11 cellular contexts compared by ENCODE assay signal in genomic region chr11:44243633-44244343, GRCh38.
DNase-seq lines count a peak whose midpoint lies in the region; ATAC-seq and TF ChIP-seq lines count a peak whose summit lies in the region.
"Had no signal": no experiment of that assay in that cellular context is flagged by ENCODE, and none has a peak within 500 bp of the region (broad histone marks: within the 10 kb centered on the region; RNA-seq: fewer than 3 reads in every experiment).

No MANE protein-coding gene starts in this region.

- H3K27ac Mint-ChIP-seq in osteocyte (ENCODE audit: unreplicated experiment), result peak overlapping the region; percentile 11
- H3K27ac Mint-ChIP-seq: stimulated activated memory B cell treated with anti-CD40 and anti-IgM and Interleukin-4, amounts not matched to agents 10 μg/mL and 1 μg/mL and 100 μg/mL, for 72 hours; T-helper 1 cell treated with Interleukin-12 subunit alpha and Interleukin-12 subunit beta and Interleukin-4 antibody, amounts not matched to agents 30 μg/mL and 1 μg/mL, for 36 hours had no signal

- H3K4me1 ChIP-seq in GM23248 (ENCODE audit: insufficient read depth), result peaks cover 51% of the 10 kb centered on the region
- peaks cover 74% of the 10 kb centered on the region for H3K4me1 ChIP-seq in SJCRH30

- H3K79me2 ChIP-seq in GM23248 (ENCODE audit: insufficient read depth), result no peaks in the 10 kb centered on the region

- H3K27me3 Mint-ChIP-seq in osteocyte (ENCODE audit: unreplicated experiment), result no peaks in the 10 kb centered on the region
- H3K27me3 Mint-ChIP-seq: stimulated activated memory B cell treated with anti-CD40 and anti-IgM and Interleukin-4, amounts not matched to agents 10 μg/mL and 1 μg/mL and 100 μg/mL, for 72 hours had no signal

- no peak overlapping the region for H3K9ac ChIP-seq in GM23248

- H3K9me3 ChIP-seq in GM23248 (ENCODE audit: low read depth) (no peaks in the 10 kb centered on the region), SJCRH30 (replicated peaks) (no peaks in the 10 kb centered on the region)

- in situ Hi-C loops in GM23248 (cut with MboI), result no loop called here

- TF ChIP-seq CTCF in fibroblast of pulmonary artery (IDR thresholded peaks at IDR 0.05; ENCODE audit: low read length, missing control alignments), result no peak
- TF ChIP-seq CTCF in osteocyte (IDR thresholded peaks at IDR 0.05), result no peak

- peak overlapping the region; percentile 74 for H3K4me2 ChIP-seq in GM23248 (ENCODE audit: unreplicated experiment)

- H3K9me3 Mint-ChIP-seq in osteocyte (ENCODE audit: unreplicated experiment), result no peaks in the 10 kb centered on the region
- H3K9me3 Mint-ChIP-seq: stimulated activated memory B cell treated with anti-CD40 and anti-IgM and Interleukin-4, amounts not matched to agents 10 μg/mL and 1 μg/mL and 100 μg/mL, for 72 hours; T-helper 1 cell treated with Interleukin-12 subunit alpha and Interleukin-12 subunit beta and Interleukin-4 antibody, amounts not matched to agents 30 μg/mL and 1 μg/mL, for 36 hours had no signal

- H3K4me3 ChIP-seq in GM23248 (no peak overlapping the region), SJCRH30 (no peak overlapping the region), fibroblast of pulmonary artery (replicated peaks; ENCODE audit: low read depth, low read length) (no peak overlapping the region)

- H3K9me2 ChIP-seq in GM23248 (ENCODE audit: insufficient read depth), result no peaks in the 10 kb centered on the region

- H3K4me1 Mint-ChIP-seq in osteocyte (ENCODE audit: unreplicated experiment), result peaks cover 50% of the 10 kb centered on the region
- H3K4me1 Mint-ChIP-seq: stimulated activated memory B cell treated with anti-CD40 and anti-IgM and Interleukin-4, amounts not matched to agents 10 μg/mL and 1 μg/mL and 100 μg/mL, for 72 hours had no signal

- ATAC-seq in HG03460 (IDR thresholded peaks at IDR 0.05; ENCODE audit: unreplicated experiment) (no peak), HG03139 (IDR thresholded peaks at IDR 0.05; ENCODE audit: unreplicated experiment) (no peak)
- ATAC-seq: left colon; stimulated activated memory B cell treated with anti-CD40 and anti-IgM and Interleukin-4, amounts not matched to agents 10 μg/mL and 1 μg/mL and 100 μg/mL, for 72 hours had no signal

- peaks cover 29% of the 10 kb centered on the region for H3F3A ChIP-seq in GM23248 (ENCODE audit: insufficient read depth)

- H2AFZ ChIP-seq in GM23248, result no peak overlapping the region

- H3K27me3 ChIP-seq in GM23248 (replicated peaks; ENCODE audit: insufficient read depth) (no peaks in the 10 kb centered on the region), SJCRH30 (no peaks in the 10 kb centered on the region)

- H3K36me3 Mint-ChIP-seq in osteocyte (ENCODE audit: unreplicated experiment), result peaks cover 9% of the 10 kb centered on the region

- DNase-seq in GM23248, result peak; percentile 46
- DNase-seq in SJCRH30, result peak; percentile 85 to 91
- DNase-seq in fibroblast of pulmonary artery (ENCODE audit: low read depth), result peak; percentile 75
- DNase-seq in osteocyte (ENCODE audit: extremely low spot score, unreplicated experiment), result no peak
- DNase-seq in NCI-H1694 treated with DMSO at 0.1 percent for 48 hours (lab: John Stamatoyannopoulos, UW), result no peak
- DNase-seq in activated effector memory CD4-positive, alpha-beta T cell treated with anti-CD3 and anti-CD28 coated beads, Interleukin-2, amount 50 U/mL, for 16 hours, result no peak
- DNase-seq: left colon had no signal

- WGBS in GM23248 (ENCODE audit: low coverage in 1 of 2, low lambda C conversion rate in 2 of 2, missing lambda C conversion rate in 2 of 2), 2 experiments, result 62 to 67% methylated on average over 6 of the region's 6 CpGs

- no peak overlapping the region for H3K27ac ChIP-seq in GM23248
- peak overlapping the region; percentile 76 for H3K27ac ChIP-seq in SJCRH30

- H3K36me3 ChIP-seq in GM23248 (ENCODE audit: low read depth) (no peaks in the 10 kb centered on the region), SJCRH30 (0 out of 2 replicates have a peak, but pooled peaks cover 5% of the 10 kb centered on the region)

- no peaks in the 10 kb centered on the region for H4K20me1 ChIP-seq in GM23248 (ENCODE audit: insufficient read depth)

- H3K4me3 Mint-ChIP-seq in osteocyte (ENCODE audit: unreplicated experiment), result no peak overlapping the region
- H3K4me3 Mint-ChIP-seq: stimulated activated memory B cell treated with anti-CD40 and anti-IgM and Interleukin-4, amounts not matched to agents 10 μg/mL and 1 μg/mL and 100 μg/mL, for 72 hours; T-helper 1 cell treated with Interleukin-12 subunit alpha and Interleukin-12 subunit beta and Interleukin-4 antibody, amounts not matched to agents 30 μg/mL and 1 μg/mL, for 36 hours had no signal

Comparison
In these comparisons a context has a peak if more than half of its experiments do, and no peak if none do; other contexts are left out.
1. DNase-seq: peak in GM23248 (single experiment), SJCRH30 (2 of 2) and fibroblast of pulmonary artery (single experiment); none in osteocyte (single experiment), NCI-H1694 treated with DMSO at 0.1 percent for 48 hours (single experiment) and activated effector memory CD4-positive, alpha-beta T cell treated with anti-CD3 and anti-CD28 coated beads, Interleukin-2, amount 50 U/mL, for 16 hours (single experiment).